ENCODE assay signal across 17 cellular contexts in genomic region chr3:136465296-136465695, GRCh38.
"Had no signal": no experiment of that assay in that cellular context is flagged by ENCODE, and none has a peak within 500 bp of the region (broad histone marks: within the 10 kb centered on the region; RNA-seq: fewer than 3 reads in every experiment).

No MANE protein-coding gene starts in this region.

- H3K27ac ChIP-seq: ascending aorta, tibial artery, vagina had no signal

- H3K4me3 ChIP-seq: ascending aorta, lung, mucosa of descending colon, tibial artery, vagina had no signal

- DNase-seq: activated CD4-positive, alpha-beta T cell treated with anti-CD3 and anti-CD28 coated beads, Interleukin-2, amount 50 U/mL, for 4 hours; activated effector memory CD4-positive, alpha-beta T cell treated with anti-CD3 and anti-CD28 coated beads, Interleukin-2, amount 50 U/mL, for 16 hours; activated T-cell treated with anti-CD3 and anti-CD28 coated beads, Interleukin-2, amount 50 U/mL, for 24 hours; cortex of kidney; effector CD8-positive, alpha-beta T cell; immature natural killer cell; left cardiac atrium; mucosa of descending colon; naive thymus-derived CD8-positive, alpha-beta T cell; right cardiac atrium; stimulated activated CD4-positive, alpha-beta T cell treated with anti-CD3 and anti-CD28 coated beads, Interleukin-1b, Interleukin-23, amount 100 ng/mL, for 48 hours; tibial artery had no signal

- ATAC-seq: activated CD4-positive, CD25-positive, alpha-beta regulatory T cell treated with anti-CD3 and anti-CD28 coated beads, Interleukin-2, amount 50 U/mL, for 24 hours; left cardiac atrium; mucosa of descending colon; naive thymus-derived CD8-positive, alpha-beta T cell; right cardiac atrium; stimulated activated memory B cell treated with anti-CD40 and anti-IgM and Interleukin-4, amounts not matched to agents 10 μg/mL and 1 μg/mL and 100 μg/mL, for 72 hours had no signal

- H3K27me3 ChIP-seq: ascending aorta, tibial artery, vagina had no signal

- H3K9me3 ChIP-seq: tibial artery, vagina had no signal

- H3K4me1 ChIP-seq: ascending aorta, tibial artery, vagina had no signal

- H3K36me3 ChIP-seq: vagina had no signal
